ENCODE assay signal across 18 cellular contexts in genomic region chr1:63973005-63973419, GRCh38.
"Had no signal": no experiment of that assay in that cellular context is flagged by ENCODE, and none has a peak within 500 bp of the region (broad histone marks: within the 10 kb centered on the region; RNA-seq: fewer than 3 reads in every experiment).

No MANE protein-coding gene starts in this region.

- H3K27me3 ChIP-seq: body of pancreas, upper lobe of right lung had no signal

- H3K9me3 ChIP-seq: body of pancreas, lower lobe of right lung, upper lobe of right lung had no signal

- H3K4me3 ChIP-seq: body of pancreas, lower lobe of right lung, upper lobe of right lung had no signal

- H3K4me3 Mint-ChIP-seq: activated CD4-positive, alpha-beta T cell treated with anti-CD3 and anti-CD28 coated beads, Interleukin-2, amount 10 ng/mL, durations not matched to agents 24 days and 14 days; activated naive CD4-positive, alpha-beta T cell treated with anti-CD3 and anti-CD28 coated beads for 36 hours; activated T-helper 17 cell treated with anti-CD3 and anti-CD28 coated beads, Interleukin-2, amount 50 U/mL, for 72 hours; naive thymus-derived CD4-positive, alpha-beta T cell; T-helper 1 cell treated with Interleukin-12 subunit alpha and Interleukin-12 subunit beta and Interleukin-4 antibody, amounts not matched to agents 30 μg/mL and 1 μg/mL, for 36 hours had no signal

- H3K27ac Mint-ChIP-seq: activated CD4-positive, alpha-beta T cell treated with anti-CD3 and anti-CD28 coated beads, Interleukin-2, amount 10 ng/mL, durations not matched to agents 24 days and 14 days; activated naive CD4-positive, alpha-beta T cell treated with anti-CD3 and anti-CD28 coated beads for 36 hours; activated T-helper 17 cell treated with anti-CD3 and anti-CD28 coated beads, Interleukin-2, amount 50 U/mL, for 72 hours; naive thymus-derived CD4-positive, alpha-beta T cell; progenitor cell of endocrine pancreas; T-helper 1 cell treated with Interleukin-12 subunit alpha and Interleukin-12 subunit beta and Interleukin-4 antibody, amounts not matched to agents 30 μg/mL and 1 μg/mL, for 36 hours had no signal

- H3K27ac ChIP-seq: lower lobe of right lung, upper lobe of right lung had no signal

- H3K4me1 ChIP-seq: upper lobe of right lung had no signal

- H3K36me3 Mint-ChIP-seq: naive thymus-derived CD4-positive, alpha-beta T cell had no signal

- H3K36me3 ChIP-seq: lower lobe of right lung, upper lobe of right lung had no signal

- ATAC-seq: activated T-helper 17 cell treated with anti-CD3 and anti-CD28 coated beads, Interleukin-2, amount 50 U/mL, for 72 hours; body of pancreas; lower lobe of right lung; naive thymus-derived CD4-positive, alpha-beta T cell; upper lobe of right lung had no signal

- H3K27me3 Mint-ChIP-seq: activated CD4-positive, alpha-beta T cell treated with anti-CD3 and anti-CD28 coated beads, Interleukin-2, amount 10 ng/mL, durations not matched to agents 24 days and 14 days; progenitor cell of endocrine pancreas had no signal

- H3K9me3 Mint-ChIP-seq: activated CD4-positive, alpha-beta T cell treated with anti-CD3 and anti-CD28 coated beads, Interleukin-2, amount 10 ng/mL, durations not matched to agents 24 days and 14 days; activated naive CD4-positive, alpha-beta T cell treated with anti-CD3 and anti-CD28 coated beads for 36 hours; activated T-helper 17 cell treated with anti-CD3 and anti-CD28 coated beads, Interleukin-2, amount 50 U/mL, for 72 hours; T-helper 1 cell treated with Interleukin-12 subunit alpha and Interleukin-12 subunit beta and Interleukin-4 antibody, amounts not matched to agents 30 μg/mL and 1 μg/mL, for 36 hours had no signal

- H3K4me1 Mint-ChIP-seq: activated CD4-positive, alpha-beta T cell treated with anti-CD3 and anti-CD28 coated beads, Interleukin-2, amount 10 ng/mL, durations not matched to agents 24 days and 14 days; activated T-helper 17 cell treated with anti-CD3 and anti-CD28 coated beads, Interleukin-2, amount 50 U/mL, for 72 hours; naive thymus-derived CD4-positive, alpha-beta T cell had no signal

- DNase-seq: activated CD4-positive, alpha-beta T cell treated with anti-CD3 and anti-CD28 coated beads, Interleukin-2, amount 10 ng/mL, durations not matched to agents 24 days and 14 days; activated CD8-positive, alpha-beta memory T cell treated with anti-CD3 and anti-CD28 coated beads for 24 hours; activated naive CD4-positive, alpha-beta T cell treated with anti-CD3 and anti-CD28 coated beads for 36 hours; activated T-cell treated with anti-CD3 and anti-CD28 coated beads for 4 hours; body of pancreas; cerebellar nuclear complex; dermis blood vessel endothelial cell; foreskin fibroblast; glutamatergic neuron; lower lobe of right lung; naive thymus-derived CD4-positive, alpha-beta T cell; stimulated activated CD4-positive, alpha-beta T cell treated with anti-CD3 and anti-CD28 coated beads, Interleukin-12 subunit alpha, Interleukin-12 subunit beta, amount 100 ng/mL, for 4 hours; stimulated activated CD4-positive, alpha-beta T cell treated with anti-CD3 and anti-CD28 coated beads, Interleukin-2, amount 100 ng/mL, for 48 hours; stimulated activated naive CD4-positive, alpha-beta T cell treated with Interleukin-2 at 50 U/mL for 16 hours; upper lobe of right lung had no signal
